ENCODE assay signal across 21 cellular contexts in genomic region chr14:60817113-60817512, GRCh38.
A peak's percentile ranks its signal among the peaks of the same experiment; 100 is the strongest.
DNase-seq lines count a peak whose midpoint lies in the region; ATAC-seq lines count a peak whose summit lies in the region.
"Had no signal": no experiment of that assay in that cellular context is flagged by ENCODE, and none has a peak within 500 bp of the region (broad histone marks: within the 10 kb centered on the region; RNA-seq: fewer than 3 reads in every experiment).

No MANE protein-coding gene starts in this region.

- peak; percentile 19 for DNase-seq in HCEC 1CT
- DNase-seq in SK-N-MC (ENCODE audit: low read depth, low spot score): no peak
- DNase-seq in iris pigment epithelial cell (ENCODE audit: low read depth): peak; percentile 4
- DNase-seq in effector CD8-positive, alpha-beta T cell (lab: John Stamatoyannopoulos, UW): no peak
- DNase-seq in sciatic nerve (ENCODE audit: low spot score): no peak
- DNase-seq in stimulated activated CD4-positive, alpha-beta T cell treated with anti-CD3 and anti-CD28 coated beads, Interleukin-15, amount 100 ng/mL, for 24 hours: no peak
- DNase-seq: Caco-2; CD4-positive, alpha-beta memory T cell; DMS 273 treated with DMSO at 0.1 percent for 48 hours; DMS79 treated with DMSO at 0.1 percent for 48 hours; MM.1S; NCI-H1048; NCI-H1436; NCI-H187 treated with DMSO at 0.1 percent for 48 hours; NCI-H2227 treated with DMSO at 0.1 percent for 48 hours; NCI-H510A; Peyer's patch had no signal

- intact Hi-C loops in sciatic nerve (cut with DNase I): no loop called here

- no peak overlapping the region for H3K4me3 ChIP-seq in SK-N-MC
- H3K4me3 ChIP-seq: BLaER1 treated with 17β-estradiol and CSF1 and Interleukin-3, amounts not matched to agents 10 nM and 100 nM; K562; Peyer's patch; SJSA1 had no signal

- H3K9me3 ChIP-seq in SK-N-MC (ENCODE audit: low read depth, low read length): no peaks in the 10 kb centered on the region
- H3K9me3 ChIP-seq: Caco-2, Peyer's patch, SJSA1 had no signal

- peak overlapping the region; percentile 70; the same call in 1 of the 2 replicates for H3K27ac ChIP-seq in SK-N-MC
- H3K27ac ChIP-seq: BLaER1 treated with 17β-estradiol and CSF1 and Interleukin-3, amounts not matched to agents 10 nM and 100 nM; Peyer's patch; SJSA1 had no signal

- no peak overlapping the region for H3K9ac ChIP-seq in SK-N-MC (ENCODE audit: insufficient read length)
- H3K9ac ChIP-seq: BLaER1 treated with 17β-estradiol and CSF1 and Interleukin-3, amounts not matched to agents 10 nM and 100 nM had no signal

- ATAC-seq in sciatic nerve (no peak), GM21526 (IDR thresholded peaks at IDR 0.05; ENCODE audit: low FRiP score, unreplicated experiment) (no peak)
- ATAC-seq: K562 had no signal

- H3K36me3 ChIP-seq in SK-N-MC (ENCODE audit: insufficient read depth, low read length): peaks cover 39% of the 10 kb centered on the region

Comparison
In these comparisons a context has a peak if more than half of its experiments do, and no peak if none do; other contexts are left out.
1. DNase-seq: peak in HCEC 1CT (single experiment) and iris pigment epithelial cell (single experiment); none in SK-N-MC (single experiment), effector CD8-positive, alpha-beta T cell (single experiment), sciatic nerve (single experiment) and stimulated activated CD4-positive, alpha-beta T cell treated with anti-CD3 and anti-CD28 coated beads, Interleukin-15, amount 100 ng/mL, for 24 hours (single experiment).